Comparison of ENCODE assay signal across 8 cellular contexts in genomic region chr6:77620290-77620882, GRCh38. TPM values are rescaled to one million over a fixed set of nuclear protein-coding genes. Genes with fewer than 3 reads are reported as not detected.
DNase-seq lines count a peak whose midpoint lies in the region; ATAC-seq and TF ChIP-seq lines count a peak whose summit lies in the region.

No MANE protein-coding gene starts in this region.

- H3K27me3 Mint-ChIP-seq in CD4-positive, alpha-beta T cell = no peaks in the 10 kb centered on the region

- CTCF ChIA-PET in CD4-positive, alpha-beta T cell (lab: Charles Lee) = no interaction called here

- H3K4me1 Mint-ChIP-seq in CD4-positive, alpha-beta T cell (ENCODE audit: low read depth) = no peaks in the 10 kb centered on the region

- peak; percentile 57 for ATAC-seq in GM21360 (IDR thresholded peaks at IDR 0.05; ENCODE audit: unreplicated experiment)
- no peak for ATAC-seq in CD4-positive, alpha-beta T cell (ENCODE audit: poor library complexity)

- intact Hi-C loops in CD4-positive, alpha-beta T cell (cut with DNase I, micrococcal nuclease) = no loop called here

- no peaks in the 10 kb centered on the region for H3K36me3 Mint-ChIP-seq in CD4-positive, alpha-beta T cell (ENCODE audit: low read depth)

- H3K27ac ChIP-seq in CD4-positive, alpha-beta T cell (ENCODE audit: low read depth, low read length) = no peak overlapping the region

- TF ChIP-seq CTCF in AG09309 (IDR thresholded peaks at IDR 0.05; ENCODE audit: control insufficient read depth, insufficient read depth, low read depth, low read length, missing control alignments) (peak; percentile 11), fibroblast of villous mesenchyme (IDR thresholded peaks at IDR 0.05; ENCODE audit: insufficient read depth, low read depth, low read length) (peak; percentile 56)
- TF ChIP-seq CTCF in CD4-positive, alpha-beta T cell (IDR thresholded peaks at IDR 0.05) = no peak

- no peaks in the 10 kb centered on the region for H3K27me3 ChIP-seq in CD4-positive, alpha-beta T cell (ENCODE audit: control insufficient read depth, insufficient read depth, low read length)

- H3K9me3 ChIP-seq in CD4-positive, alpha-beta T cell (ENCODE audit: control insufficient read depth, low read length) = no peaks in the 10 kb centered on the region

- POLR2A ChIA-PET in CD4-positive, alpha-beta T cell (lab: Charles Lee) = no interaction called here

- DNase-seq in AG09309 (ENCODE audit: low read depth) (no peak), NCI-H526 treated with DMSO at 0.1 percent for 48 hours (lab: John Stamatoyannopoulos, UW) (peak; percentile 68), fibroblast of villous mesenchyme (ENCODE audit: low read depth) (peak; percentile 10), NCI-H128 (lab: John Stamatoyannopoulos, UW; ENCODE audit: unreplicated experiment) (no peak), AG08395 (ENCODE audit: low spot score) (no peak), activated T-cell treated with anti-CD3 and anti-CD28 coated beads for 4 hours (no peak)
- no peak for DNase-seq in CD4-positive, alpha-beta T cell

- no peaks in the 10 kb centered on the region for H3K9me3 Mint-ChIP-seq in CD4-positive, alpha-beta T cell

- no peak overlapping the region for H3K27ac Mint-ChIP-seq in CD4-positive, alpha-beta T cell

- H3K4me3 ChIP-seq in AG09309 (ENCODE audit: control insufficient read depth, low read depth, low read length) = no peak overlapping the region
- no peak overlapping the region for H3K4me3 ChIP-seq in fibroblast of villous mesenchyme (ENCODE audit: low read depth, low read length)

- no peak overlapping the region for H3K4me3 Mint-ChIP-seq in CD4-positive, alpha-beta T cell

RNA-seq across cellular contexts. Expression of gene MEI4, which starts 32.5 kb away (rescaled TPM):
- total RNA-seq in fibroblast of villous mesenchyme = under 0.01 TPM in 1 of 2 replicates, not detected in the other
- not detected for total RNA-seq in CD4-positive, alpha-beta T cell

Comparison
In these comparisons a context has a peak if more than half of its experiments do, and no peak if none do; other contexts are left out.
1. DNase-seq: peak in NCI-H526 treated with DMSO at 0.1 percent for 48 hours (single experiment) and fibroblast of villous mesenchyme (single experiment); none in AG09309 (single experiment), NCI-H128 (single experiment), CD4-positive, alpha-beta T cell (0 of 10), AG08395 (single experiment) and activated T-cell treated with anti-CD3 and anti-CD28 coated beads for 4 hours (single experiment).